ENCODE assay signal across 9 cellular contexts in the genomic region with DNA sequence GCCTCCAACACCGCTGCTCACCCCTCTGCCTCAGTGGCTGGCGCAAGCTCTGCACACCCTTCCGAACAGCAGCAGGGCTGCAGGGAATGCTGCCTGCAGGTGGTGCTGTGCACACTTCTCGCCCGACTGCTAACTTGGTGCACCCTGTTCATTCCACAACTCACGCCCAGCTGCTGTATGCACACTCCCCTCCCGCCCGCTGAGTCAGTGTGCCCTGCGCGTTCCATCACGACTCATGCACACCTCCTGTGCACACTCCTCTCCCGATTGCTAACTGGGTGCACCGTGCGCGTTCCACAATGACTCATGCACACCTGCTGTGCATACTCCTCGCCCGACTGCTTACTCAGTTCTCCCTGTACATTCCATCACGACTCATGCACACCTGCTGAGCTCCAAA. TPM values are rescaled to one million over a fixed set of nuclear protein-coding genes. Genes with fewer than 3 reads are reported as not detected.
A peak's percentile ranks its signal among the peaks of the same experiment; 100 is the strongest.
DNase-seq lines count a peak whose midpoint lies in the region; ATAC-seq and TF ChIP-seq lines count a peak whose summit lies in the region.
"Had no signal": no experiment of that assay in that cellular context is flagged by ENCODE, and none has a peak within 500 bp of the region (broad histone marks: within the 10 kb centered on the region; RNA-seq: fewer than 3 reads in every experiment).

No MANE protein-coding gene starts in this region.

- no peak overlapping the region for H2BK20ac ChIP-seq in H9 (ENCODE audit: low read depth, low read length, poor library complexity, severe bottlenecking)

- no peak overlapping the region for H3K4ac ChIP-seq in H9 (ENCODE audit: low read depth, low read length)

- H3K36me3 ChIP-seq in WERI-Rb-1 (no peaks in the 10 kb centered on the region), psoas muscle (ENCODE audit: insufficient read depth in 1 of 2, low read depth in 1 of 2) (no peaks in the 10 kb centered on the region)

- no peak overlapping the region for H2AK5ac ChIP-seq in H9 (ENCODE audit: insufficient read length, low read length)

- H4K8ac ChIP-seq in H9 (replicated peaks; ENCODE audit: insufficient read length, low read depth, low read length), result no peak overlapping the region

- H3T11ph ChIP-seq in H9 (ENCODE audit: low read length), result no peak overlapping the region

- no peak overlapping the region for H2BK15ac ChIP-seq in H9 (ENCODE audit: low read depth, low read length)

- H3K4me1 ChIP-seq in H9 (ENCODE audit: insufficient read depth, low read length) (peaks cover 6% of the 10 kb centered on the region; the same call in 1 of the 2 replicates), psoas muscle (no peaks in the 10 kb centered on the region)

- peaks cover 15 to 19% of the 10 kb centered on the region in 2 experiments for H3K4me1 Mint-ChIP-seq in H9
- peaks cover 5 to 11% (median 6%) of the 10 kb centered on the region in 3 donors for H3K4me1 Mint-ChIP-seq in naive B cell

- no peaks in the 10 kb centered on the region; a peak in 1 of 5 replicates for H3K9me3 Mint-ChIP-seq in H9
- peaks cover 0 to 10% (median 3%) of the 10 kb centered on the region in 7 donors for H3K9me3 Mint-ChIP-seq in naive B cell

- H3K4me3 Mint-ChIP-seq in H9 (peak overlapping the region in 1 of 2 experiments; percentile 36; a peak in 2 of 5 replicates), naive B cell (no peak overlapping the region)

- no peak overlapping the region for H2BK12ac ChIP-seq in H9 (ENCODE audit: insufficient read length, low read depth, low read length)

- no peaks in the 10 kb centered on the region for H3K79me2 ChIP-seq in H9 (ENCODE audit: insufficient read depth, low read length)

- H3K23me2 ChIP-seq in H9 (ENCODE audit: insufficient read length, low read depth, low read length, poor library complexity, severe bottlenecking), result peaks cover 3% of the 10 kb centered on the region

- H3K23ac ChIP-seq in H9 (ENCODE audit: insufficient read length, low read depth, low read length), result no peak overlapping the region

- 0 out of 7 replicates have a peak overlapping the region, but pooled peaks of 1 of the 3 experiments have one; percentile 7 for H3K27ac Mint-ChIP-seq in H9
- H3K27ac Mint-ChIP-seq in naive B cell, result peak overlapping the region in 1 of 6 donors; percentile 31

- H3K36me3 Mint-ChIP-seq in H9 (ENCODE audit: insufficient read depth in 1 of 3, low read depth in 3 of 3) (no peaks in the 10 kb centered on the region), naive B cell (peaks cover 0 to 14% of the 10 kb centered on the region in 2 donors)

- no peak overlapping the region for H3K9ac ChIP-seq in H9 (ENCODE audit: extremely low read depth, insufficient read length, low read length)

- H2BK5ac ChIP-seq in H9 (ENCODE audit: insufficient read length, low read length), result no peak overlapping the region

- H3K14ac ChIP-seq in H9 (ENCODE audit: insufficient read depth, low read length), result no peak overlapping the region

- intact Hi-C loops in psoas muscle (cut with DNase I), result no loop called here

- no peak overlapping the region for H2BK120ac ChIP-seq in H9 (ENCODE audit: low read depth, low read length, poor library complexity, severe bottlenecking)

- H3K9me3 ChIP-seq in H9 (ENCODE audit: control insufficient read depth, low read depth, low read length), result no peaks in the 10 kb centered on the region
- no peaks in the 10 kb centered on the region for H3K9me3 ChIP-seq in WERI-Rb-1 (ENCODE audit: severe bottlenecking)
- no peaks in the 10 kb centered on the region for H3K9me3 ChIP-seq in psoas muscle

- H3K79me1 ChIP-seq in H9 (ENCODE audit: insufficient read depth, low read depth, low read length, poor library complexity, severe bottlenecking), result no peaks in the 10 kb centered on the region

- H2AFZ ChIP-seq in H9 (ENCODE audit: low read length), result no peak overlapping the region

- no peak overlapping the region for H3K27ac ChIP-seq in H9 (ENCODE audit: insufficient read length, low read depth, low read length)
- no peak overlapping the region for H3K27ac ChIP-seq in WERI-Rb-1
- no peak overlapping the region for H3K27ac ChIP-seq in psoas muscle

- no peaks in the 10 kb centered on the region for H4K20me1 ChIP-seq in H9 (ENCODE audit: control insufficient read depth, insufficient read depth, insufficient read length)

- no peak overlapping the region for H3K56ac ChIP-seq in H9 (ENCODE audit: insufficient read length, low read depth, low read length)

- H4K5ac ChIP-seq in H9 (ENCODE audit: insufficient read length, low read depth, low read length), result no peak overlapping the region

- peak overlapping the region; percentile 22 for H3K4me2 ChIP-seq in H9 (ENCODE audit: insufficient read depth, insufficient read length, low read length)

- TF ChIP-seq CTCF in H9 (conservative IDR thresholded peaks at IDR 0.05) (peak; percentile 80), WERI-Rb-1 (IDR thresholded peaks at IDR 0.05; ENCODE audit: low read depth, low read length) (peak; percentile 75), psoas muscle (IDR thresholded peaks at IDR 0.05) (no peak)

- H3K4me3 ChIP-seq in WERI-Rb-1 (ENCODE audit: low read depth, low read length), result no peak overlapping the region
- no peak overlapping the region for H3K4me3 ChIP-seq in psoas muscle

- no CpG with 5 or more reads among the region's 18 CpGs for WGBS in H9 (ENCODE audit: extremely low coverage, insufficient read length, low lambda C conversion rate)
- WGBS in psoas muscle, 3 donors, result 25 to 46% (median 31%) methylated on average over 18 of the region's 18 CpGs

- peak; percentile 34 for DNase-seq in DMS114 treated with DMSO at 0.1 percent for 48 hours (lab: John Stamatoyannopoulos, UW; ENCODE audit: unreplicated experiment)
- peak; percentile 74 for DNase-seq in H9
- peak; percentile 16 for DNase-seq in WERI-Rb-1
- DNase-seq in naive B cell, result no peak
- DNase-seq in psoas muscle, result no peak
- DNase-seq in hepatic stellate cell (ENCODE audit: low spot score), result no peak
- DNase-seq: foreskin fibroblast had no signal

- H3K27me3 ChIP-seq in H9 (ENCODE audit: insufficient read depth, low read length) (no peaks in the 10 kb centered on the region), WERI-Rb-1 (ENCODE audit: insufficient read depth, low read depth, severe bottlenecking) (no peaks in the 10 kb centered on the region), psoas muscle (ENCODE audit: insufficient read depth in 3 of 3, low read length in 2 of 3) (peaks cover 0 to 5% (median 0%) of the 10 kb centered on the region in 3 donors)

- H4K91ac ChIP-seq in H9 (ENCODE audit: insufficient read length, low read depth, low read length), result no peak overlapping the region

- H3K27me3 Mint-ChIP-seq in H9 (ENCODE audit: low read depth) (peaks cover 11% of the 10 kb centered on the region), naive B cell (peaks cover 67 to 88% (median 83%) of the 10 kb centered on the region in 3 donors)

- H3K18ac ChIP-seq in H9 (ENCODE audit: insufficient read length, low read depth, low read length), result no peak overlapping the region

- ATAC-seq in naive B cell (ENCODE audit: low read depth in 2 of 2), result peak; percentile 27 to 37
- ATAC-seq in GM19035 (IDR thresholded peaks at IDR 0.05; ENCODE audit: unreplicated experiment), result no peak
- no peak for ATAC-seq in GM18909 (IDR thresholded peaks at IDR 0.05; ENCODE audit: poor library complexity, unreplicated experiment)
- no peak for ATAC-seq in psoas muscle

RNA-seq across cellular contexts. Expression of gene ADARB2, which starts 21.5 kb away (rescaled TPM):
- total RNA-seq in H9 (2021), result 0.87 and 1.0 TPM in 2 replicates
- polyA plus RNA-seq in naive B cell (ENCODE audit: low read depth in 6 of 6), result under 1 TPM in 2 of 6 donors, not detected in 4; 0.10 to 0.12 TPM
- total RNA-seq in psoas muscle, result under 1 TPM in 2 of 4 donors, not detected in 2; 0.15 to 0.34 TPM
- polyA plus RNA-seq in psoas muscle, result under 1 TPM; 0.05 to 0.39 (median 0.15) TPM

Comparison
In these comparisons a context has a peak if more than half of its experiments do, and no peak if none do; other contexts are left out.
1. DNase-seq: peak in DMS114 treated with DMSO at 0.1 percent for 48 hours (single experiment), H9 (single experiment) and WERI-Rb-1 (single experiment); none in naive B cell (single experiment), psoas muscle (0 of 2) and hepatic stellate cell (single experiment).
2. ATAC-seq: peak in naive B cell (2 of 2); none in GM19035 (single experiment), GM18909 (single experiment) and psoas muscle (0 of 4).